ENCODE assay signal across 17 cellular contexts in genomic region chr12:4859478-4860210, GRCh38. TPM values are rescaled to one million over a fixed set of nuclear protein-coding genes. Genes with fewer than 3 reads are reported as not detected.
DNase-seq lines count a peak whose midpoint lies in the region; ATAC-seq, FAIRE-seq and TF ChIP-seq lines count a peak whose summit lies in the region.
"Had no signal": no experiment of that assay in that cellular context is flagged by ENCODE, and none has a peak within 500 bp of the region (broad histone marks: within the 10 kb centered on the region; RNA-seq: fewer than 3 reads in every experiment).

No MANE protein-coding gene starts in this region.

- no peaks in the 10 kb centered on the region for H3K36me3 ChIP-seq in right atrium auricular region

- ATAC-seq in left ventricle myocardium superior (no peak), GM18519 (IDR thresholded peaks at IDR 0.05; ENCODE audit: low FRiP score, unreplicated experiment) (no peak), HG03135 (IDR thresholded peaks at IDR 0.05; ENCODE audit: unreplicated experiment) (no peak)

- peak; percentile 55 for FAIRE-seq in urothelium cell line (lab: Jason Lieb, UNC)

- H3K4me3 ChIP-seq in right atrium auricular region = no peak overlapping the region

- peaks cover 3 to 32% of the 10 kb centered on the region in 2 donors for H3K4me1 ChIP-seq in right atrium auricular region

- no peaks in the 10 kb centered on the region for H3K9me3 ChIP-seq in right atrium auricular region

- intact Hi-C loops in left ventricle myocardium superior (cut with micrococcal nuclease) = loop anchor here (5.0 to 10.0 kb wide), 2 partner anchors 143 to 225 kb away; no protein-coding TSS in a partner anchor

- DNase-seq in right atrium auricular region (ENCODE audit: low spot score) = no peak
- DNase-seq in left ventricle myocardium superior = no peak
- DNase-seq in islet precursor cell = peak; percentile 54
- DNase-seq in urothelium cell line (ENCODE audit: low spot score) = no peak
- no peak for DNase-seq in OCI-M2 (lab: John Stamatoyannopoulos, UW; ENCODE audit: unreplicated experiment)
- DNase-seq: DMS 273 treated with DMSO at 0.1 percent for 48 hours, KBM-7, NCI-H1048, NCI-H146, NCI-H2081 treated with DMSO at 0.1 percent for 48 hours, NCI-H226, NCI-H526 had no signal

- no peaks in the 10 kb centered on the region for H3K27me3 ChIP-seq in right atrium auricular region

- TF ChIP-seq CTCF in right atrium auricular region (IDR thresholded peaks at IDR 0.05) = no peak

- peak overlapping the region; percentile 14 to 35 for H3K27ac ChIP-seq in right atrium auricular region
- peak overlapping the region; percentile 37 for H3K27ac ChIP-seq in angular gyrus (ENCODE audit: low read depth, low read length)

RNA-seq across cellular contexts. Expression of gene KCNA1, which starts 50.1 kb away (rescaled TPM):
- total RNA-seq in right atrium auricular region (not detected), left ventricle myocardium superior (not detected)
- total RNA-seq: A172, OCI-LY7 had no signal
